8 cellular contexts compared by ENCODE assay signal in genomic region chr5:1801061-1801953, GRCh38. TPM values are rescaled to one million over a fixed set of nuclear protein-coding genes. Genes with fewer than 3 reads are reported as not detected.
DNase-seq lines count a peak whose midpoint lies in the region; TF ChIP-seq lines count a peak whose summit lies in the region.

Gene NDUFS6 (plus strand): TSS chr5:1801407. CDS start chr5:1801418, 11 bp downstream.

- H3K9me3 ChIP-seq in suprapubic skin, result no peaks in the 10 kb centered on the region

- peak within 1 kb of the TSS; percentile 89 for H3K4me3 ChIP-seq in suprapubic skin

- no peak for TF ChIP-seq CTCF in suprapubic skin (IDR thresholded peaks at IDR 0.05)

- peak within 1 kb of the TSS; percentile 86 for H3K27ac ChIP-seq in suprapubic skin

- H3K4me1 ChIP-seq in suprapubic skin, result peaks cover 35% of the 10 kb centered on the region

- H3K27me3 ChIP-seq in suprapubic skin, result no peaks in the 10 kb centered on the region

- no peak for TF ChIP-seq EP300 in suprapubic skin (IDR thresholded peaks at IDR 0.05)

- H3K36me3 Mint-ChIP-seq in activated naive CD4-positive, alpha-beta T cell treated with anti-CD3 and anti-CD28 coated beads, Interleukin-2, amount 10 ng/mL, durations not matched to agents 7 days and 5 days, result peaks cover 47% of the 10 kb centered on the region

- in situ Hi-C loops in SK-MEL-5 (cut with HindIII; ENCODE audit: low pct_unique_long_range_greater_than_20kb, low sequenced_read_pairs), result no loop called here

- H3K9me3 Mint-ChIP-seq in activated naive CD4-positive, alpha-beta T cell treated with anti-CD3 and anti-CD28 coated beads, Interleukin-2, amount 10 ng/mL, durations not matched to agents 7 days and 5 days, result no peaks in the 10 kb centered on the region

- CTCF ChIA-PET in activated naive CD4-positive, alpha-beta T cell treated with anti-CD3 and anti-CD28 coated beads, Interleukin-2, amount 10 ng/mL, durations not matched to agents 7 days and 5 days (lab: Charles Lee), result interaction anchor here (1.7 kb wide), 1 partner anchor 38 kb away, joined by 5 read pairs; no protein-coding TSS in a partner anchor

- WGBS in suprapubic skin, result under 1% methylated on average over 26 of the region's 77 CpGs

- peak; percentile 86 for DNase-seq in ELF-1 (ENCODE audit: low read depth, low spot score)
- peak; percentile 58 for DNase-seq in H4 (ENCODE audit: low spot score)
- peak; percentile 90 for DNase-seq in LoVo (ENCODE audit: low spot score)
- peak; percentile 81 for DNase-seq in SK-MEL-5 (ENCODE audit: low read depth, low spot score)
- peak; percentile 85 for DNase-seq in activated naive CD4-positive, alpha-beta T cell treated with anti-CD3 and anti-CD28 coated beads, Interleukin-2, amount 10 ng/mL, durations not matched to agents 7 days and 5 days
- peak; percentile 80 for DNase-seq in globus pallidus (ENCODE audit: low spot score)
- DNase-seq in occipital lobe (lab: John Stamatoyannopoulos, UW), result peak; percentile 73
- peak; percentile 83 to 86 for DNase-seq in suprapubic skin (ENCODE audit: low spot score in 2 of 2)

- peak within 1 kb of the TSS; percentile 99 for H3K27ac Mint-ChIP-seq in activated naive CD4-positive, alpha-beta T cell treated with anti-CD3 and anti-CD28 coated beads, Interleukin-2, amount 10 ng/mL, durations not matched to agents 7 days and 5 days

- no peak for TF ChIP-seq POLR2A in suprapubic skin (IDR thresholded peaks at IDR 0.05)

- H3K27me3 Mint-ChIP-seq in activated naive CD4-positive, alpha-beta T cell treated with anti-CD3 and anti-CD28 coated beads, Interleukin-2, amount 10 ng/mL, durations not matched to agents 7 days and 5 days, result no peaks in the 10 kb centered on the region

- H3K4me1 Mint-ChIP-seq in activated naive CD4-positive, alpha-beta T cell treated with anti-CD3 and anti-CD28 coated beads, Interleukin-2, amount 10 ng/mL, durations not matched to agents 7 days and 5 days, result peaks cover 46% of the 10 kb centered on the region

- peak within 1 kb of the TSS; percentile 100 for H3K4me3 Mint-ChIP-seq in activated naive CD4-positive, alpha-beta T cell treated with anti-CD3 and anti-CD28 coated beads, Interleukin-2, amount 10 ng/mL, durations not matched to agents 7 days and 5 days

- peaks cover 57% of the 10 kb centered on the region for H3K36me3 ChIP-seq in suprapubic skin

RNA-seq across cellular contexts. Expression of gene NDUFS6, which starts in this region (rescaled TPM):
- 85.8 and 88.0 TPM in 2 replicates for total RNA-seq in H4 (2014; rRNA removed; shearing (Covaris generic))
- total RNA-seq in SK-MEL-5 (2014; rRNA removed; shearing (Covaris generic)), result 88.1 and 93.4 TPM in 2 replicates
- polyA plus RNA-seq in SK-MEL-5 (2015; cell fraction: cytosol; rRNA removed), result 114 and 263 TPM in 2 replicates
- 9.3 and 21.4 TPM in 2 replicates for polyA plus RNA-seq in SK-MEL-5 (2015; cell fraction: nucleus; rRNA removed)
- total RNA-seq in occipital lobe (12.9 TPM), suprapubic skin (10 to 100 TPM; 38.9 to 64.5 (median 51.2) TPM)

Comparison
In these comparisons a context has a peak if more than half of its experiments do, and no peak if none do; other contexts are left out.
1. Peak in every context shown above with its lines: DNase-seq, H3K4me3 ChIP-seq and H3K27ac ChIP-seq.